In genomic region chr12:57148469-57149308, GRCh38 we compare ENCODE assay signal across 1 cellular context.
TF ChIP-seq lines count a peak whose summit lies in the region.

No MANE protein-coding gene starts in this region.

TF ChIP-seq in HepG2, 621 proteins besides CTCF, POLR2A, EP300 and RAD21 (continued from another document and continues in another):
- no peak for TF ChIP-seq TERF1 (CRISPR knock-in tag; IDR thresholded peaks at IDR 0.05)
- TF ChIP-seq ZNF639 (CRISPR knock-in tag; conservative IDR thresholded peaks at IDR 0.05): no peak
- TF ChIP-seq ZNF646 (CRISPR knock-in tag; IDR thresholded peaks at IDR 0.05): no peak
- no peak for TF ChIP-seq HOMEZ (CRISPR knock-in tag; IDR thresholded peaks at IDR 0.05; ENCODE audit: low read depth)
- no peak for TF ChIP-seq ZNF629 (CRISPR knock-in tag; conservative IDR thresholded peaks at IDR 0.05)
- TF ChIP-seq ZNF83 (CRISPR knock-in tag; IDR thresholded peaks at IDR 0.05; ENCODE audit: borderline replicate concordance): no peak
- TF ChIP-seq TOPORS (CRISPR knock-in tag; IDR thresholded peaks at IDR 0.05): no peak
- TF ChIP-seq BHLHE40 (IDR thresholded peaks at IDR 0.05; ENCODE audit: low read length): no peak
- peak; percentile 71 for TF ChIP-seq BCL6 (CRISPR knock-in tag; IDR thresholded peaks at IDR 0.05)
- TF ChIP-seq GTF2F1 (IDR thresholded peaks at IDR 0.05; ENCODE audit: low read length): no peak
- no peak for TF ChIP-seq ZNF549 (CRISPR knock-in tag; IDR thresholded peaks at IDR 0.05)
- TF ChIP-seq SRF (IDR thresholded peaks at IDR 0.05; ENCODE audit: low read depth, low read length): no peak
- TF ChIP-seq ZNF501 (CRISPR knock-in tag; IDR thresholded peaks at IDR 0.05): peak; percentile 32; the same call in 1 of the 2 replicates
- TF ChIP-seq DNMT3B (CRISPR knock-in tag; conservative IDR thresholded peaks at IDR 0.05): no peak
- TF ChIP-seq BATF2 (CRISPR knock-in tag; IDR thresholded peaks at IDR 0.05): no peak
- no peak; the same call in 1 of the 2 replicates for TF ChIP-seq RFX3 (CRISPR knock-in tag; IDR thresholded peaks at IDR 0.05)
- peak; percentile 93 for TF ChIP-seq TFAP4 (IDR thresholded peaks at IDR 0.05; ENCODE audit: borderline replicate concordance, low read depth)
- TF ChIP-seq KLF15 (CRISPR knock-in tag; IDR thresholded peaks at IDR 0.05; ENCODE audit: borderline replicate concordance): no peak
- TF ChIP-seq ZNF274 (CRISPR knock-in tag; IDR thresholded peaks at IDR 0.05): no peak
- TF ChIP-seq FOXC1 (CRISPR knock-in tag; IDR thresholded peaks at IDR 0.05; ENCODE audit: borderline replicate concordance): no peak; the same call in 1 of the 2 replicates
- TF ChIP-seq REPIN1 (CRISPR knock-in tag; IDR thresholded peaks at IDR 0.05; ENCODE audit: borderline replicate concordance, low read depth): peak; percentile 31; the same call in 1 of the 2 replicates
- no peak for TF ChIP-seq CHCHD3 (CRISPR knock-in tag; IDR thresholded peaks at IDR 0.05)
- TF ChIP-seq ATF1 (CRISPR knock-in tag; IDR thresholded peaks at IDR 0.05): no peak
- TF ChIP-seq TRAFD1 (CRISPR knock-in tag; IDR thresholded peaks at IDR 0.05; ENCODE audit: borderline replicate concordance): no peak
- TF ChIP-seq FOXA1 (IDR thresholded peaks at IDR 0.05): no peak
- TF ChIP-seq FOXA1 (CRISPR knock-in tag; IDR thresholded peaks at IDR 0.05): peak; percentile 37; the same call in 1 of the 2 replicates
- no peak for TF ChIP-seq ZNF496 (CRISPR knock-in tag; IDR thresholded peaks at IDR 0.05; ENCODE audit: insufficient replicate concordance)
- TF ChIP-seq KDM5A (IDR thresholded peaks at IDR 0.05; ENCODE audit: borderline replicate concordance, low read length): peak; percentile 39; the same call in 1 of the 2 replicates
- TF ChIP-seq ZSCAN22 (CRISPR knock-in tag; IDR thresholded peaks at IDR 0.05): no peak
- 0 out of 2 replicates have a peak, but pooled peaks have one; percentile 45 for TF ChIP-seq KAT8 (CRISPR knock-in tag; IDR thresholded peaks at IDR 0.05)
- no peak for TF ChIP-seq ZNF24 (IDR thresholded peaks at IDR 0.05)
- TF ChIP-seq PCBP2 (optimal IDR thresholded peaks at IDR 0.05; ENCODE audit: low read depth, low read length, poor library complexity, severe bottlenecking): no peak
- TF ChIP-seq NFKBIZ (CRISPR knock-in tag; IDR thresholded peaks at IDR 0.05): no peak
- TF ChIP-seq ZNF343 (CRISPR knock-in tag; IDR thresholded peaks at IDR 0.05): peak; percentile 28; the same call in 1 of the 2 replicates
- TF ChIP-seq TIGD3 (CRISPR knock-in tag; IDR thresholded peaks at IDR 0.05; ENCODE audit: borderline replicate concordance): no peak
- TF ChIP-seq ZNF230 (CRISPR knock-in tag; IDR thresholded peaks at IDR 0.05): no peak
- TF ChIP-seq HCFC1 (IDR thresholded peaks at IDR 0.05; ENCODE audit: low read depth, low read length): no peak
- TF ChIP-seq ZNF350 (CRISPR knock-in tag; IDR thresholded peaks at IDR 0.05; ENCODE audit: borderline replicate concordance, low read depth): peak; percentile 54; the same call in 1 of the 2 replicates
- peak; percentile 68; the same call in 1 of the 2 replicates for TF ChIP-seq TCF7 (IDR thresholded peaks at IDR 0.05; ENCODE audit: low read depth)
- no peak for TF ChIP-seq NFYB (CRISPR knock-in tag; IDR thresholded peaks at IDR 0.05)
- no peak for TF ChIP-seq NFAT5 (CRISPR knock-in tag; IDR thresholded peaks at IDR 0.05)
- TF ChIP-seq IRF2 (CRISPR knock-in tag; IDR thresholded peaks at IDR 0.05): peak; percentile 57
- no peak for TF ChIP-seq ZNF546 (CRISPR knock-in tag; conservative IDR thresholded peaks at IDR 0.05)
- no peak for TF ChIP-seq POLR2AphosphoS2 (IDR thresholded peaks at IDR 0.05; ENCODE audit: low read depth, low read length)
- TF ChIP-seq ZNF205 (CRISPR knock-in tag; IDR thresholded peaks at IDR 0.05): no peak; the same call in 1 of the 2 replicates
